ENCODE assay signal across 8 cellular contexts in the genomic region with DNA sequence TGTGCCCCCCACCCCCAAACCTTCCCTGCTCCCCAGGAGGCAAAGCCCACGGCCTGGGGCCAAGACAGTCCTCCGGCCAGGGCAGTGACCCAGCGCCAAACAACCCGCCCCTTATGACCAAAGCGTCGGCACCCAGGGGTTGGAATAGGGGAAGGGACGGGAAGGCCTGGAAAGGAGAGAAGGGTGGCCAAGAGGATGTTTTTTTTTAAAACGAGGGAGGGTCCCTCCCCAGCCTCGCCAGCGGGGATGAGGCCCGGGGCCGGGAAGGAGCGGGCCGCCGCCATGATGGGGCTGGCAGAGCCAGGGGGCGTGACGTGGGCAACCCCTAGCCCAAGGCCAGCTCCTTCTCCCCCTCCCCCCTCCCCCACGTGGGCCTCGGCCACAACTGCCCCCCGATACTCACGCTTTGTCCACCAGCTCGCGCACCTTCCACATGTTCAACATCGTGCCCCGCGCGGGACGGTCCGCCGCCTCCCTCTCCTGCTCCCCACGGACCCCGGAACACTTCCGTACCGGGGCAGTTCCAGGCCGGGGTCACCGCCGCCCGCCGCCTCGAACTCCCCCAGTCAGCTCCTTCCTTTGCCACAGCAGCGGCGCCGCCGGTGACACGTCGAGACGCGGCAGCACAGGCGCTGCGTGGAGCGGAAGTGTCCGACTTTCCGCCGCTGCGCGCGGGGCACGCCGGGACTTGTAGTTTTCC. TPM values are rescaled to one million over a fixed set of nuclear protein-coding genes. Genes with fewer than 3 reads are reported as not detected.
A peak's percentile ranks its signal among the peaks of the same experiment; 100 is the strongest.
DNase-seq lines count a peak whose midpoint lies in the region; ATAC-seq, FAIRE-seq and TF ChIP-seq lines count a peak whose summit lies in the region.

A gene (minus strand): TSS at position 619 of the 700 bp plus-strand sequence. CDS start 175 bp downstream, at position 444.

- TF ChIP-seq CTCF in OCI-LY3 (IDR thresholded peaks at IDR 0.05; ENCODE audit: low read depth, low read length): no peak

- H3K9ac ChIP-seq in HUES48 (ENCODE audit: low read depth, low read length) (peak within 1 kb of the TSS; percentile 94), OCI-LY3 (ENCODE audit: low read length) (peak within 1 kb of the TSS; percentile 98)

- H3K36me3 ChIP-seq in HUES48 (ENCODE audit: control insufficient read depth, insufficient read depth, low read length) (peaks cover 6% of the 10 kb centered on the region; the same call in 1 of the 2 replicates), OCI-LY3 (replicated peaks; ENCODE audit: low read depth, low read length) (peaks cover 8% of the 10 kb centered on the region), mesodermal cell (ENCODE audit: control insufficient read depth, insufficient read depth, low read length) (peaks cover 9% of the 10 kb centered on the region)

- peaks cover 35% of the 10 kb centered on the region for H4K20me1 ChIP-seq in OCI-LY3 (ENCODE audit: insufficient read depth, low read length)

- peak; percentile 55 for ATAC-seq in GM21360 (IDR thresholded peaks at IDR 0.05; ENCODE audit: unreplicated experiment)

- H3K79me2 ChIP-seq in OCI-LY3 (ENCODE audit: low read length): peaks cover 62% of the 10 kb centered on the region

- H3K27me3 ChIP-seq in HUES48 (ENCODE audit: control insufficient read depth, insufficient read depth, low read length) (no peaks in the 10 kb centered on the region), OCI-LY3 (ENCODE audit: low read depth, low read length) (no peaks in the 10 kb centered on the region)

- H3K9me3 ChIP-seq in HUES48 (ENCODE audit: control insufficient read depth, insufficient read depth, low read length): no peaks in the 10 kb centered on the region
- H3K9me3 ChIP-seq in OCI-LY3 (ENCODE audit: insufficient read depth, low read length): no peaks in the 10 kb centered on the region
- H3K9me3 ChIP-seq in mesodermal cell (ENCODE audit: control insufficient read depth, low read length): no peaks in the 10 kb centered on the region

- H2AFZ ChIP-seq in OCI-LY3 (ENCODE audit: low read depth, low read length): no peak within 1 kb of the TSS; the same call in 1 of the 2 replicates

- peak within 1 kb of the TSS; percentile 84 for H3K4me2 ChIP-seq in OCI-LY3 (ENCODE audit: low read length)

- H3K4me3 ChIP-seq in HUES48 (ENCODE audit: low read depth, low read length) (peak within 1 kb of the TSS; percentile 95), OCI-LY3 (ENCODE audit: low read length) (peak within 1 kb of the TSS; percentile 98), mesodermal cell (ENCODE audit: extremely low read depth, insufficient read depth, low read length, poor library complexity, severe bottlenecking) (peak within 1 kb of the TSS; percentile 95)

- peak; percentile 87 for DNase-seq in COLO668 (lab: John Stamatoyannopoulos, UW; ENCODE audit: unreplicated experiment)
- peak; percentile 94 for DNase-seq in activated CD8-positive, alpha-beta memory T cell treated with anti-CD3 and anti-CD28 coated beads, Interleukin-2, amount 50 U/mL, for 48 hours
- DNase-seq in stimulated activated CD8-positive, alpha-beta memory T cell treated with anti-CD3 and anti-CD28 coated beads, Interleukin-15, amount 100 ng/mL, for 4 hours (ENCODE audit: low read depth in 2 of 2): peak; percentile 73 to 74

- WGBS in mesodermal cell (ENCODE audit: insufficient coverage in 2 of 2), 2 experiments: 0% methylated on average over 18 to 43 of the region's 59 CpGs

- H3K4me1 ChIP-seq in HUES48 (ENCODE audit: control insufficient read depth, insufficient read depth, low read length) (peaks cover 19% of the 10 kb centered on the region), OCI-LY3 (ENCODE audit: low read length) (peaks cover 70% of the 10 kb centered on the region), mesodermal cell (ENCODE audit: control insufficient read depth, insufficient read depth, low read length, poor library complexity, severe bottlenecking) (peaks cover 8% of the 10 kb centered on the region)

- peak; percentile 35 for FAIRE-seq in endometrium (lab: Jason Lieb, UNC)

- peak within 1 kb of the TSS; percentile 82 for H3K27ac ChIP-seq in HUES48 (ENCODE audit: low read depth, low read length)
- H3K27ac ChIP-seq in OCI-LY3 (ENCODE audit: low read length): peak within 1 kb of the TSS; percentile 99
- H3K27ac ChIP-seq in mesodermal cell (ENCODE audit: low read depth, low read length, severe bottlenecking): peak within 1 kb of the TSS; percentile 94

RNA-seq across cellular contexts. Expression of the gene that starts here (rescaled TPM):
- 72.1 TPM for polyA plus RNA-seq in mesodermal cell (2013, experiment 1 of 2)
- polyA plus RNA-seq in mesodermal cell (2013, experiment 2 of 2): 77.8 TPM

Comparison
In these comparisons a context has a peak if more than half of its experiments do, and no peak if none do; other contexts are left out.
1. Peak in every context shown above with its lines: DNase-seq, ATAC-seq, H3K4me3 ChIP-seq and H3K27ac ChIP-seq.